8 cellular contexts compared by ENCODE assay signal in genomic region chr1:240091614-240092300, GRCh38. TPM values are rescaled to one million over a fixed set of nuclear protein-coding genes. Genes with fewer than 3 reads are reported as not detected.
DNase-seq lines count a peak whose midpoint lies in the region; ATAC-seq and TF ChIP-seq lines count a peak whose summit lies in the region.

Gene FMN2, plus strand, starts transcription at chr1:240091883. Its CDS starts 227 bp downstream, at chr1:240092110.

- H3K4me3 ChIP-seq in ectodermal cell (ENCODE audit: insufficient read depth, low read depth, low read length) (peak within 1 kb of the TSS; percentile 60), mucosa of descending colon (peak within 1 kb of the TSS; percentile 1), vagina (peak within 1 kb of the TSS; percentile 34 to 35)

- no peaks in the 10 kb centered on the region for H3K9me3 ChIP-seq in ectodermal cell (ENCODE audit: control insufficient read depth, low read length)
- H3K9me3 ChIP-seq in mucosa of descending colon: no peaks in the 10 kb centered on the region
- no peaks in the 10 kb centered on the region for H3K9me3 ChIP-seq in vagina

- H3K27me3 ChIP-seq in ectodermal cell (ENCODE audit: control insufficient read depth, insufficient read depth, low read length, poor library complexity, severe bottlenecking) (peaks cover 43% of the 10 kb centered on the region), vagina (peaks cover 4% of the 10 kb centered on the region)

- H3K4me1 ChIP-seq in ectodermal cell (ENCODE audit: control insufficient read depth, insufficient read depth, low read length) (peaks cover 5% of the 10 kb centered on the region), mucosa of descending colon (ENCODE audit: low read depth) (peaks cover 12% of the 10 kb centered on the region), vagina (peaks cover 19% of the 10 kb centered on the region)

- DNase-seq in A172 (ENCODE audit: low spot score) (peak; percentile 52), GM20000 (ENCODE audit: low spot score) (peak; percentile 33), NCI-H748 treated with DMSO at 0.1 percent for 48 hours (lab: John Stamatoyannopoulos, UW) (peak; percentile 12), mucosa of descending colon (peak in 1 of 3 donors; percentile 45), vagina (ENCODE audit: extremely low spot score in 2 of 2) (no peak), inferior parietal cortex (ENCODE audit: extremely low spot score) (no peak)
- no peak for DNase-seq in NK-92 treated with Interleukin-12 subunit alpha and Interleukin-12 subunit beta, amount 100 ng/mL, for 24 hours (lab: John Stamatoyannopoulos, UW)

- peak; percentile 62 for ATAC-seq in mucosa of descending colon

- H3K27ac ChIP-seq in ectodermal cell (ENCODE audit: insufficient read depth, low read depth, low read length, poor library complexity, severe bottlenecking) (no peak within 1 kb of the TSS), vagina (no peak within 1 kb of the TSS)

- WGBS in ectodermal cell, 2 experiments: 0 to 1% methylated on average over 78 of the region's 78 CpGs

- intact Hi-C loops in mucosa of descending colon (cut with DNase I, micrococcal nuclease): no loop called here
- intact Hi-C loops in vagina (cut with DNase I): no loop called here

- no peak for TF ChIP-seq POLR2A in vagina (IDR thresholded peaks at IDR 0.05)

- no peak for TF ChIP-seq CTCF in GM20000 (IDR thresholded peaks at IDR 0.05; ENCODE audit: extremely low read depth, missing control alignments)
- TF ChIP-seq CTCF in mucosa of descending colon (IDR thresholded peaks at IDR 0.05): no peak
- TF ChIP-seq CTCF in vagina (IDR thresholded peaks at IDR 0.05): no peak

- H3K36me3 ChIP-seq in ectodermal cell (ENCODE audit: control insufficient read depth, insufficient read depth, low read length): no peaks in the 10 kb centered on the region
- no peaks in the 10 kb centered on the region for H3K36me3 ChIP-seq in mucosa of descending colon (ENCODE audit: low read depth)
- no peaks in the 10 kb centered on the region for H3K36me3 ChIP-seq in vagina

RNA-seq across cellular contexts. Expression of gene FMN2, which starts in this region (rescaled TPM):
- total RNA-seq in A172 (2014; rRNA removed; shearing (Covaris generic)): 5.1 and 8.8 TPM in 2 replicates
- 2.8 TPM for polyA plus RNA-seq in ectodermal cell (2013, experiment 1 of 4)
- 3.1 TPM for polyA plus RNA-seq in ectodermal cell (2013, experiment 2 of 4)
- polyA plus RNA-seq in ectodermal cell (2013, experiment 3 of 4): 2.0 TPM
- 3.4 TPM for polyA plus RNA-seq in ectodermal cell (2013, experiment 4 of 4)
- total RNA-seq in mucosa of descending colon (10 to 100 TPM in 1 of 3 donors, 1 to 10 TPM in 1, under 1 TPM in 1; 0.96 to 30.4 (median 3.5) TPM), vagina (not detected)

Comparison
In these comparisons a context has a peak if more than half of its experiments do, and no peak if none do; other contexts are left out.
1. DNase-seq: peak in A172 (single experiment), GM20000 (single experiment) and NCI-H748 treated with DMSO at 0.1 percent for 48 hours (single experiment); none in vagina (0 of 2), inferior parietal cortex (single experiment) and NK-92 treated with Interleukin-12 subunit alpha and Interleukin-12 subunit beta, amount 100 ng/mL, for 24 hours (single experiment).
2. H3K4me3 ChIP-seq: peak in every context shown above with its lines; median percentile 60 in ectodermal cell; 34 in vagina; 1 in mucosa of descending colon.